21 cellular contexts compared by ENCODE assay signal in genomic region chr5:72604111-72604792, GRCh38.
DNase-seq lines count a peak whose midpoint lies in the region; ATAC-seq and TF ChIP-seq lines count a peak whose summit lies in the region.
"Had no signal": no experiment of that assay in that cellular context is flagged by ENCODE, and none has a peak within 500 bp of the region (broad histone marks: within the 10 kb centered on the region; RNA-seq: fewer than 3 reads in every experiment).

No MANE protein-coding gene starts in this region.

- TF ChIP-seq CTCF in testis (IDR thresholded peaks at IDR 0.05), result no peak

- H3K9me3 ChIP-seq in testis, result no peaks in the 10 kb centered on the region

- ATAC-seq in left ventricle myocardium superior (peak; percentile 19), left lobe of liver (peak; percentile 70)
- ATAC-seq: activated T-cell treated with anti-CD3 and anti-CD28 coated beads, Interleukin-2, amount 50 U/mL, for 72 hours; PC-3 had no signal

- 50 to 63% methylated on average over 11 of the region's 11 CpGs for WGBS in testis, 2 donors

- H3K27ac ChIP-seq in testis, result peak overlapping the region in 1 of 2 donors; percentile 16
- H3K27ac ChIP-seq: ascending aorta, BLaER1, coronary artery, SJSA1 had no signal

- H3K27me3 ChIP-seq in testis, result no peaks in the 10 kb centered on the region
- H3K27me3 ChIP-seq: ascending aorta, BLaER1, SJSA1 had no signal

- H3K4me1 ChIP-seq in testis, result peaks cover 5% of the 10 kb centered on the region
- H3K4me1 ChIP-seq: BLaER1 had no signal

- no peak overlapping the region for H3K4me3 ChIP-seq in testis
- H3K4me3 ChIP-seq: ascending aorta, BLaER1, coronary artery, SJSA1 had no signal

- no peak for TF ChIP-seq POLR2A in testis (IDR thresholded peaks at IDR 0.05)

- no peaks in the 10 kb centered on the region for H3K36me3 ChIP-seq in testis (ENCODE audit: low read depth, missing control alignments)
- H3K36me3 ChIP-seq: ascending aorta, BLaER1, SJSA1 had no signal

- DNase-seq in left ventricle myocardium superior (no peak), cardiac septum (ENCODE audit: low spot score) (no peak), dermis blood vessel endothelial cell (peak; percentile 99), left lobe of liver (ENCODE audit: low spot score) (no peak), testis (peak; percentile 23), GM19240 (ENCODE audit: insufficient read length, low spot score) (no peak), activated gamma-delta T cell treated with Interleukin-2 at 50 U/mL for 16 hours (no peak), OCI-M2 (lab: John Stamatoyannopoulos, UW; ENCODE audit: unreplicated experiment) (no peak)
- DNase-seq: activated CD4-positive, alpha-beta T cell treated with anti-CD3 and anti-CD28 coated beads for 4 hours; activated T-cell treated with anti-CD3 and anti-CD28 coated beads, Interleukin-2, amount 50 U/mL, for 72 hours; islet precursor cell; mesenchymal stem cell; NCI-H187 treated with DMSO at 0.1 percent for 48 hours; NCI-H2227 treated with DMSO at 0.1 percent for 48 hours; occipital lobe; PC-3; T-helper 1 cell had no signal

- intact Hi-C loops in left ventricle myocardium superior (cut with micrococcal nuclease), result no loop called here
- intact Hi-C loops in cardiac septum (cut with DNase I), result no loop called here
- intact Hi-C loops in testis (cut with DNase I; ENCODE audit: low total_unique reads), result no loop called here

Comparison
In these comparisons a context has a peak if more than half of its experiments do, and no peak if none do; other contexts are left out.
1. DNase-seq: peak in dermis blood vessel endothelial cell (single experiment) and testis (single experiment); none in left ventricle myocardium superior (single experiment), cardiac septum (single experiment), left lobe of liver (single experiment), GM19240 (single experiment), activated gamma-delta T cell treated with Interleukin-2 at 50 U/mL for 16 hours (single experiment) and OCI-M2 (single experiment).